In genomic region chr4:113300384-113301011, GRCh38 we compare ENCODE assay signal across 11 cellular contexts.
DNase-seq lines count a peak whose midpoint lies in the region; ATAC-seq and TF ChIP-seq lines count a peak whose summit lies in the region.
"Had no signal": no experiment of that assay in that cellular context is flagged by ENCODE, and none has a peak within 500 bp of the region (broad histone marks: within the 10 kb centered on the region; RNA-seq: fewer than 3 reads in every experiment).

No MANE protein-coding gene starts in this region.

- peak overlapping the region; percentile 59; the same call in 1 of the 2 replicates for H2AFZ ChIP-seq in PC-3 (ENCODE audit: low read length)

- no peaks in the 10 kb centered on the region for H3F3A ChIP-seq in PC-3 (ENCODE audit: low read length, unreplicated experiment)

- peak; percentile 69 for DNase-seq in Daoy (ENCODE audit: low read depth)
- peak; percentile 66 for DNase-seq in PC-3
- peak; percentile 80 for DNase-seq in fibroblast of the conjunctiva (ENCODE audit: low read depth)
- DNase-seq in retinal pigment epithelial cell (ENCODE audit: low read depth), result peak; percentile 75
- no peak for DNase-seq in 8988T
- DNase-seq in mesenteric fat pad (ENCODE audit: low spot score), result no peak
- DNase-seq in mesothelial cell of epicardium (ENCODE audit: low spot score in 2 of 2, unreplicated experiment in 2 of 2), result no peak
- DNase-seq: Peyer's patch; stimulated activated CD4-positive, alpha-beta T cell treated with anti-CD3 and anti-CD28 coated beads, Interleukin-4, amount 100 ng/mL, for 1 hour had no signal

- H3K9me3 Mint-ChIP-seq in mesothelial cell of epicardium, result no peaks in the 10 kb centered on the region

- H3K4me3 Mint-ChIP-seq in mesothelial cell of epicardium, result no peak overlapping the region

- no peaks in the 10 kb centered on the region for H3K27me3 ChIP-seq in PC-3 (ENCODE audit: low read length)
- H3K27me3 ChIP-seq: Peyer's patch had no signal

- H3K4me1 ChIP-seq in PC-3 (ENCODE audit: insufficient read depth, low read length), result peaks cover 10% of the 10 kb centered on the region
- H3K4me1 ChIP-seq: Peyer's patch had no signal

- POLR2A ChIA-PET in PC-3 (lab: Charles Lee; ENCODE audit: unreplicated experiment), result interaction anchor here (0.7 kb wide), 1 partner anchor 83 kb away, joined by 3 read pairs; no protein-coding TSS in a partner anchor

- no peaks in the 10 kb centered on the region for H4K20me1 ChIP-seq in PC-3 (ENCODE audit: low read length)

- no peaks in the 10 kb centered on the region for H3K79me2 ChIP-seq in PC-3 (ENCODE audit: low read length)

- ATAC-seq in PC-3, result peak; percentile 90
- no peak for ATAC-seq in GM18519 (IDR thresholded peaks at IDR 0.05; ENCODE audit: low FRiP score, unreplicated experiment)

- no peak for TF ChIP-seq CTCF in PC-3 (conservative IDR thresholded peaks at IDR 0.05; ENCODE audit: low read depth, low read length)
- no peak for TF ChIP-seq CTCF in retinal pigment epithelial cell (conservative IDR thresholded peaks at IDR 0.05; ENCODE audit: low read depth, low read length)
- TF ChIP-seq CTCF in mesothelial cell of epicardium (IDR thresholded peaks at IDR 0.05; ENCODE audit: unreplicated experiment), result no peak

- peaks cover 4% of the 10 kb centered on the region for H3K4me1 Mint-ChIP-seq in mesothelial cell of epicardium

- H3K36me3 ChIP-seq in PC-3 (ENCODE audit: low read depth, low read length), result no peaks in the 10 kb centered on the region
- H3K36me3 ChIP-seq: Peyer's patch had no signal

- H3K4me3 ChIP-seq in PC-3 (ENCODE audit: low read length) (no peak overlapping the region), retinal pigment epithelial cell (ENCODE audit: low read length) (no peak overlapping the region)
- H3K4me3 ChIP-seq: Peyer's patch had no signal

- H3K9ac ChIP-seq in PC-3 (ENCODE audit: low read length), result peak overlapping the region; percentile 44; the same call in 1 of the 2 replicates
- H3K9ac ChIP-seq: KMS-11 had no signal

- no TSS peak for BruUV-seq in PC-3 (replicated peaks; lab: Mats Ljungman, UMichigan)

- H3K36me3 Mint-ChIP-seq in mesothelial cell of epicardium, result no peaks in the 10 kb centered on the region

- no peaks in the 10 kb centered on the region for H3K27me3 Mint-ChIP-seq in mesothelial cell of epicardium (ENCODE audit: low read depth)

- H3K9me2 ChIP-seq in PC-3 (replicated peaks; ENCODE audit: low read length), result no peaks in the 10 kb centered on the region

- peak overlapping the region; percentile 49 for H3K4me2 ChIP-seq in PC-3 (ENCODE audit: low read length)
- H3K4me2 ChIP-seq: KMS-11 had no signal

- intact Hi-C loops in PC-3 (cut with micrococcal nuclease), result loop anchor here (2.0 kb wide), 1 partner anchor 82 kb away; no protein-coding TSS in a partner anchor

- H3K27ac ChIP-seq in PC-3 (ENCODE audit: low read length), result peak overlapping the region; percentile 70
- H3K27ac ChIP-seq: KMS-11 had no signal

- H3K27ac Mint-ChIP-seq in mesothelial cell of epicardium, result no peak overlapping the region

- CTCF ChIA-PET in PC-3 (lab: Charles Lee), result no interaction called here

- H3K9me3 ChIP-seq in PC-3 (ENCODE audit: low read length), result no peaks in the 10 kb centered on the region
- H3K9me3 ChIP-seq: Peyer's patch had no signal

Comparison
In these comparisons a context has a peak if more than half of its experiments do, and no peak if none do; other contexts are left out.
1. DNase-seq: peak in Daoy (single experiment), PC-3 (single experiment), fibroblast of the conjunctiva (single experiment) and retinal pigment epithelial cell (single experiment); none in 8988T (single experiment), mesenteric fat pad (single experiment) and mesothelial cell of epicardium (0 of 2).